Comparison of ENCODE assay signal across 8 cellular contexts in the genomic region with DNA sequence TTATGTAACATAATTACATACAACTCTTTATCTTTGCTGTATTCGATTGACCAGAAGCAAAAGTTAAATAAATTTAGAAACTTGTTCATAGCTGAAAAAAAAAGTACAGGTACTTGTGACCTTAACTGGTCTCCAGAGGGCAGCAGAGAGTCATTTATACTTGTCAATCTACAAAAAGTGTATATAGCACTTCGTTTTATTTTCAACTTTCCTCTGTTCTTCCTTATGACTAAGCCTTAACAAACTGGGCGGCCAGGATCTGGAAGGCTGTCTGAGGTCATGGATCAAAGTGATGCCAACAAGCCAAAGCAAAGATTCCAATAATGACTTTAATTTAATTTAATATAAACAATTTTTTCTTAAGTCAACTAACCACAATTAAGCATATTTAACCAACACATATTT. TPM values are rescaled to one million over a fixed set of nuclear protein-coding genes. Genes with fewer than 3 reads are reported as not detected.
DNase-seq lines count a peak whose midpoint lies in the region; ATAC-seq and TF ChIP-seq lines count a peak whose summit lies in the region.

No MANE protein-coding gene starts in this region.

- no peaks in the 10 kb centered on the region for H3K9me3 Mint-ChIP-seq in activated CD4-positive, alpha-beta T cell treated with anti-CD3 and anti-CD28 coated beads for 36 hours (ENCODE audit: low read depth)
- peaks cover 0 to 5% of the 10 kb centered on the region in 2 donors for H3K9me3 Mint-ChIP-seq in activated naive CD4-positive, alpha-beta T cell treated with anti-CD3 and anti-CD28 coated beads, Interleukin-2, amount 50 U/mL, for 72 hours

- TF ChIP-seq CTCF in heart right ventricle (IDR thresholded peaks at IDR 0.05) = peak; percentile 40 to 88 (median 78)
- peak; percentile 63 for TF ChIP-seq CTCF in retinal pigment epithelial cell (conservative IDR thresholded peaks at IDR 0.05; ENCODE audit: low read depth, low read length)

- H3K9me3 ChIP-seq in NT2/D1 (ENCODE audit: insufficient read depth, low read length) (peaks cover 17% of the 10 kb centered on the region; the same call in 1 of the 2 replicates), heart right ventricle (no peaks in the 10 kb centered on the region)

- H3K27me3 ChIP-seq in NT2/D1 (ENCODE audit: insufficient read depth, insufficient read length) (no peaks in the 10 kb centered on the region), heart right ventricle (no peaks in the 10 kb centered on the region)

- no peaks in the 10 kb centered on the region for H3K27me3 Mint-ChIP-seq in activated CD4-positive, alpha-beta T cell treated with anti-CD3 and anti-CD28 coated beads for 36 hours

- POLR2A ChIA-PET in activated CD4-positive, alpha-beta T cell treated with anti-CD3 and anti-CD28 coated beads for 36 hours (lab: Charles Lee) = no interaction called here

- H3K4me1 Mint-ChIP-seq in activated CD4-positive, alpha-beta T cell treated with anti-CD3 and anti-CD28 coated beads for 36 hours = no peaks in the 10 kb centered on the region

- H3K36me3 Mint-ChIP-seq in activated CD4-positive, alpha-beta T cell treated with anti-CD3 and anti-CD28 coated beads for 36 hours (ENCODE audit: low read depth) = no peaks in the 10 kb centered on the region
- H3K36me3 Mint-ChIP-seq in activated naive CD4-positive, alpha-beta T cell treated with anti-CD3 and anti-CD28 coated beads, Interleukin-2, amount 50 U/mL, for 72 hours = peaks cover 5 to 15% of the 10 kb centered on the region in 2 donors

- WGBS in heart right ventricle, 2 donors = 0% methylated on average over 3 of the region's 3 CpGs

- peak; percentile 63 for DNase-seq in activated CD4-positive, alpha-beta T cell treated with anti-CD3 and anti-CD28 coated beads for 36 hours
- no peak for DNase-seq in activated CD4-positive, alpha-beta T cell treated with anti-CD3 and anti-CD28 coated beads for 1 hour
- DNase-seq in NT2/D1 (ENCODE audit: low read depth, low spot score) (peak; percentile 46), heart right ventricle (peak in 1 of 2 donors; percentile 72), retinal pigment epithelial cell (ENCODE audit: low read depth) (peak; percentile 62)
- DNase-seq in activated naive CD4-positive, alpha-beta T cell treated with anti-CD3 and anti-CD28 coated beads, Interleukin-2, amount 50 U/mL, for 72 hours (ENCODE audit: low spot score in 2 of 2) = peak in 1 of 2 donors; percentile 69

- H3K4me1 ChIP-seq in NT2/D1 (ENCODE audit: insufficient read depth, insufficient read length) (peaks cover 2% of the 10 kb centered on the region), heart right ventricle (peaks cover 0 to 11% (median 0%) of the 10 kb centered on the region in 9 donors)

- H3K36me3 ChIP-seq in NT2/D1 (ENCODE audit: insufficient read depth, insufficient read length, low read length) = no peaks in the 10 kb centered on the region
- H3K36me3 ChIP-seq in heart right ventricle = no peaks in the 10 kb centered on the region

- H3K27ac ChIP-seq in heart right ventricle = no peak overlapping the region

- H3K4me3 Mint-ChIP-seq in activated CD4-positive, alpha-beta T cell treated with anti-CD3 and anti-CD28 coated beads for 36 hours = no peak overlapping the region

- intact Hi-C loops in activated CD4-positive, alpha-beta T cell treated with anti-CD3 and anti-CD28 coated beads for 36 hours (cut with DNase I, micrococcal nuclease) = loop anchor here (1.0 to 10.0 kb wide), 8 partner anchors 210 to 1200 kb away; no protein-coding TSS in a partner anchor
- intact Hi-C loops in heart right ventricle (cut with DNase I) = loop anchor here (1.0 to 10.0 kb wide), 12 partner anchors 42 to 1240 kb away; no protein-coding TSS in a partner anchor

- no peak overlapping the region for H3K4me3 ChIP-seq in NT2/D1 (ENCODE audit: insufficient read length, low read depth)
- H3K4me3 ChIP-seq in heart right ventricle = no peak overlapping the region
- H3K4me3 ChIP-seq in retinal pigment epithelial cell (ENCODE audit: low read length) = no peak overlapping the region

- H3K27ac Mint-ChIP-seq in activated CD4-positive, alpha-beta T cell treated with anti-CD3 and anti-CD28 coated beads for 36 hours = no peak overlapping the region
- no peak overlapping the region for H3K27ac Mint-ChIP-seq in activated naive CD4-positive, alpha-beta T cell treated with anti-CD3 and anti-CD28 coated beads, Interleukin-2, amount 50 U/mL, for 72 hours

- H3K9ac ChIP-seq in NT2/D1 (ENCODE audit: insufficient read length, low read depth) = no peak overlapping the region

- ATAC-seq in activated CD4-positive, alpha-beta T cell treated with anti-CD3 and anti-CD28 coated beads for 36 hours = peak; percentile 36
- ATAC-seq in HG02943 (IDR thresholded peaks at IDR 0.05; ENCODE audit: low read depth, unreplicated experiment) (peak; percentile 60), heart right ventricle (peak in 5 of 8 donors; percentile 56 to 65 (median 58)), GM21737 (IDR thresholded peaks at IDR 0.05; ENCODE audit: unreplicated experiment) (no peak)
- peak; percentile 62 to 74 for ATAC-seq in activated naive CD4-positive, alpha-beta T cell treated with anti-CD3 and anti-CD28 coated beads, Interleukin-2, amount 50 U/mL, for 72 hours

- CTCF ChIA-PET in activated CD4-positive, alpha-beta T cell treated with anti-CD3 and anti-CD28 coated beads for 36 hours (lab: Charles Lee) = interaction anchor here (0.6 to 3.6 kb wide), 35 partner anchors 9 to 389 kb away, joined by 3 to 30 read pairs (median 4); a partner anchor contains a TSS

RNA-seq across cellular contexts. Expression of a gene that starts 29.8 kb away (rescaled TPM):
- total RNA-seq in activated CD4-positive, alpha-beta T cell treated with anti-CD3 and anti-CD28 coated beads for 36 hours = under 1 TPM; 0.16 to 0.41 TPM
- 1 to 10 TPM in 1 of 2 donors, under 1 TPM in 1; 0.23 to 1.5 TPM for total RNA-seq in activated naive CD4-positive, alpha-beta T cell treated with anti-CD3 and anti-CD28 coated beads, Interleukin-2, amount 50 U/mL, for 72 hours
- total RNA-seq in heart right ventricle = 1 to 10 TPM in 1 of 10 donors, under 1 TPM in 9; 0.25 to 1.5 (median 0.47) TPM
- under 1 TPM; 0.15 to 0.42 TPM for polyA plus RNA-seq in heart right ventricle
